Comparison of ENCODE assay signal across 1 cellular context in the genomic region with DNA sequence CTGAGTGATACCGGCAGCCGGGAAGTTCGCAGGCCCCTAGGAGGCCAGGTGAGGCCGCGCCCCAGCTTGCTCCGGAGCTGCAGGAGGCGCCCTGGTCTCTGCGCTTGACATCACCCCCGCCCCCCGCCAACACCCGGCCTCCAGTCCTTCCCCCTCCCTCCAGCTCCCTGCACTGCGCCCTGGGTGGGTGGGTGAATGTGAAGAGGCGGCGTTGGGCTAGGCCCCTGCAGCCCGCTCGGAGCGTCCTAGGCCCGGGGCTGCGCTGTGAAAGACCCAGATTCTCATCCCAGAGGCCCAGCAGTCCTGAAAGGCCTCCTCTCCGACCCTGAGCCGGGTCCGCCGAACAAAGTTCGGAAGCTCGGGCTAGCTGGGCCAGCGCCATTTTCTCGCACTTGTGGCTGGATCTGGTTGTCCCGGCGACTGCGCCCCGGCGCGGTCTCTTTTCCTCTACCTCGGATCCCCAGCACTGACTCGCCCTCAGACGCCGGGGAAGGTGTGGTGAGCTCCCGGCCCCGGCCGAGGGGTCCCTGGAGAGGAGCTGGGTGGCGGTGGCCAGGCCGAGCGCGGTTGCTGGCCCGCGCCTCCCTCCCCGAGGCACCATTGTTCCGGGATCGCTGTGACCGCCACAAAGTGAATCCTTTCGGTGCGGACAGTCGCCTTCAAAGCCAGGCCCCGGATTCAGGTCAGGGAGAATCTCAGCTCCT.
TF ChIP-seq lines count a peak whose summit lies in the region.

No MANE protein-coding gene starts in this region.

TF ChIP-seq in IMR-90, 13 proteins besides CTCF, POLR2A, EP300 and RAD21 (continued from another document):
- TF ChIP-seq, protein P1, sequence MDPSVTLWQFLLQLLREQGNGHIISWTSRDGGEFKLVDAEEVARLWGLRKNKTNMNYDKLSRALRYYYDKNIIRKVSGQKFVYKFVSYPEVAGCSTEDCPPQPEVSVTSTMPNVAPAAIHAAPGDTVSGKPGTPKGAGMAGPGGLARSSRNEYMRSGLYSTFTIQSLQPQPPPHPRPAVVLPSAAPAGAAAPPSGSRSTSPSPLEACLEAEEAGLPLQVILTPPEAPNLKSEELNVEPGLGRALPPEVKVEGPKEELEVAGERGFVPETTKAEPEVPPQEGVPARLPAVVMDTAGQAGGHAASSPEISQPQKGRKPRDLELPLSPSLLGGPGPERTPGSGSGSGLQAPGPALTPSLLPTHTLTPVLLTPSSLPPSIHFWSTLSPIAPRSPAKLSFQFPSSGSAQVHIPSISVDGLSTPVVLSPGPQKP (IDR thresholded peaks at IDR 0.05; ENCODE audit: borderline replicate concordance, low read depth, low read length), result no peak
- TF ChIP-seq MAFK (IDR thresholded peaks at IDR 0.05; ENCODE audit: low read depth, low read length), result no peak
